25 cellular contexts compared by ENCODE assay signal in genomic region chr15:80565398-80565797, GRCh38.
"Had no signal": no experiment of that assay in that cellular context is flagged by ENCODE, and none has a peak within 500 bp of the region (broad histone marks: within the 10 kb centered on the region; RNA-seq: fewer than 3 reads in every experiment).

No MANE protein-coding gene starts in this region.

- H3K27ac ChIP-seq: coronary artery, epithelial cell of prostate, esophagus squamous epithelium, foreskin keratinocyte, gastroesophageal sphincter, heart right ventricle, left lung, lower lobe of right lung had no signal

- H3K36me3 ChIP-seq: esophagus squamous epithelium, heart right ventricle, left lung, lower lobe of right lung had no signal

- H3K4me1 ChIP-seq: foreskin keratinocyte had no signal

- H3K4me3 Mint-ChIP-seq: mesothelial cell of epicardium; naive thymus-derived CD4-positive, alpha-beta T cell had no signal

- H3K27me3 ChIP-seq: dorsolateral prefrontal cortex, esophagus squamous epithelium, foreskin keratinocyte, gastroesophageal sphincter, left lung had no signal

- H3K27ac Mint-ChIP-seq: mesothelial cell of epicardium; naive thymus-derived CD4-positive, alpha-beta T cell had no signal

- H3K4me1 Mint-ChIP-seq: mesothelial cell of epicardium; naive thymus-derived CD4-positive, alpha-beta T cell had no signal

- H3K9me3 Mint-ChIP-seq: mesothelial cell of epicardium; naive thymus-derived CD4-positive, alpha-beta T cell had no signal

- H3K36me3 Mint-ChIP-seq: naive thymus-derived CD4-positive, alpha-beta T cell had no signal

- H3K9me3 ChIP-seq: esophagus squamous epithelium, gastroesophageal sphincter, heart right ventricle, left lung, lower lobe of right lung, mucosa of descending colon had no signal

- DNase-seq: dermis blood vessel endothelial cell; dorsolateral prefrontal cortex; effector CD4-positive, alpha-beta T cell; effector memory CD4-positive, alpha-beta T cell; erythroblast; esophagus squamous epithelium; foreskin keratinocyte; heart right ventricle; hippocampal formation; left cardiac atrium; left lung; left ventricle myocardium superior; lower lobe of right lung; mesenchymal stem cell; mucosa of descending colon had no signal

- ATAC-seq: esophagus mucosa; foreskin keratinocyte; gastroesophageal sphincter; heart right ventricle; left cardiac atrium; left lung; left ventricle myocardium superior; lower lobe of right lung; mucosa of descending colon; naive thymus-derived CD4-positive, alpha-beta T cell had no signal

- FAIRE-seq: colon, frontal cortex, islet of Langerhans, keratinocyte had no signal

- H3K4me3 ChIP-seq: coronary artery, dorsolateral prefrontal cortex, esophagus squamous epithelium, gastroesophageal sphincter, heart right ventricle, left lung, lower lobe of right lung, mucosa of descending colon had no signal
